In genomic region chr11:111069076-111069475, GRCh38 we compare ENCODE assay signal across 15 cellular contexts.
DNase-seq lines count a peak whose midpoint lies in the region; ATAC-seq and TF ChIP-seq lines count a peak whose summit lies in the region.
"Had no signal": no experiment of that assay in that cellular context is flagged by ENCODE, and none has a peak within 500 bp of the region (broad histone marks: within the 10 kb centered on the region; RNA-seq: fewer than 3 reads in every experiment).

No MANE protein-coding gene starts in this region.

- TF ChIP-seq CTCF in 22Rv1 (IDR thresholded peaks at IDR 0.05) = peak; percentile 17
- peak; percentile 43 for TF ChIP-seq CTCF in fibroblast of the aortic adventitia (IDR thresholded peaks at IDR 0.05; ENCODE audit: insufficient read depth, low read length)

- peaks cover 4% of the 10 kb centered on the region for H3K27me3 Mint-ChIP-seq in activated T-cell treated with anti-CD3 and anti-CD28 coated beads, Interleukin-2, amount 50 U/mL, for 4 hours (ENCODE audit: low read depth)
- H3K27me3 Mint-ChIP-seq in activated T-helper 2 cell treated with anti-CD3 and anti-CD28 coated beads, Interferon-gamma antibody, Interleukin-2, Interleukin-4, amounts not matched to agents 10 μg/mL and 5 μg/mL and 100 μg/mL, durations not matched to agents 14 hours and 24 hours and 36 hours (ENCODE audit: low read depth) = no peaks in the 10 kb centered on the region
- H3K27me3 Mint-ChIP-seq: CD4-positive, CD25-positive, alpha-beta regulatory T cell; stimulated activated naive B cell treated with anti-CD40 and anti-IgM and Interleukin-4, amounts not matched to agents 10 μg/mL and 1 μg/mL and 100 μg/mL, for 72 hours had no signal

- in situ Hi-C loops in GM23248 (cut with MboI) (no loop called here), SK-MEL-5 (cut with HindIII; ENCODE audit: low pct_unique_long_range_greater_than_20kb, low sequenced_read_pairs) (no loop called here)

- no peak overlapping the region for H3K4me2 ChIP-seq in GM23248 (ENCODE audit: unreplicated experiment)

- peaks cover 2% of the 10 kb centered on the region; the same call in 1 of the 2 replicates for H3F3A ChIP-seq in GM23248 (ENCODE audit: insufficient read depth)

- no peaks in the 10 kb centered on the region for H3K27me3 ChIP-seq in GM23248 (replicated peaks; ENCODE audit: insufficient read depth)

- no peaks in the 10 kb centered on the region for H3K79me2 ChIP-seq in GM23248 (ENCODE audit: insufficient read depth)

- DNase-seq in GM23248 = peak; percentile 36
- peak; percentile 41 for DNase-seq in SK-MEL-5 (ENCODE audit: low read depth, low spot score)
- peak; percentile 32 for DNase-seq in fibroblast of the aortic adventitia (ENCODE audit: low read depth)
- DNase-seq in kidney glomerular epithelial cell (lab: John Stamatoyannopoulos, UW) = no peak
- no peak for DNase-seq in activated T-cell treated with anti-CD3 and anti-CD28 coated beads, Interleukin-2, amount 50 U/mL, for 4 hours
- DNase-seq in activated T-helper 2 cell treated with anti-CD3 and anti-CD28 coated beads, Interferon-gamma antibody, Interleukin-2, Interleukin-4, amounts not matched to agents 10 μg/mL and 5 μg/mL and 100 μg/mL, durations not matched to agents 14 hours and 24 hours and 36 hours (ENCODE audit: low spot score) = no peak
- no peak for DNase-seq in stimulated activated CD4-positive, alpha-beta T cell treated with anti-CD3 and anti-CD28 coated beads, Interleukin-4, amount 100 ng/mL, for 1 hour
- DNase-seq: activated CD4-positive, alpha-beta T cell treated with anti-CD3 and anti-CD28 coated beads for 1 hour; CD4-positive, CD25-positive, alpha-beta regulatory T cell; cerebellar nuclear complex; NCI-H1417 treated with DMSO at 0.1 percent for 48 hours; NCI-H82; stimulated activated naive B cell treated with anti-CD40 and anti-IgM and Interleukin-4, amounts not matched to agents 10 μg/mL and 1 μg/mL and 100 μg/mL, for 72 hours had no signal

- no peaks in the 10 kb centered on the region for H3K9me3 Mint-ChIP-seq in activated T-cell treated with anti-CD3 and anti-CD28 coated beads, Interleukin-2, amount 50 U/mL, for 4 hours
- peaks cover 14% of the 10 kb centered on the region for H3K9me3 Mint-ChIP-seq in activated T-helper 2 cell treated with anti-CD3 and anti-CD28 coated beads, Interferon-gamma antibody, Interleukin-2, Interleukin-4, amounts not matched to agents 10 μg/mL and 5 μg/mL and 100 μg/mL, durations not matched to agents 14 hours and 24 hours and 36 hours

- H3K36me3 Mint-ChIP-seq in activated T-cell treated with anti-CD3 and anti-CD28 coated beads, Interleukin-2, amount 50 U/mL, for 4 hours (ENCODE audit: insufficient read depth) = no peaks in the 10 kb centered on the region
- H3K36me3 Mint-ChIP-seq in activated T-helper 2 cell treated with anti-CD3 and anti-CD28 coated beads, Interferon-gamma antibody, Interleukin-2, Interleukin-4, amounts not matched to agents 10 μg/mL and 5 μg/mL and 100 μg/mL, durations not matched to agents 14 hours and 24 hours and 36 hours (ENCODE audit: low read depth) = no peaks in the 10 kb centered on the region
- H3K36me3 Mint-ChIP-seq: CD4-positive, CD25-positive, alpha-beta regulatory T cell had no signal

- peaks cover 7% of the 10 kb centered on the region for H3K9me3 ChIP-seq in GM23248 (ENCODE audit: low read depth)

- no peak overlapping the region for H3K4me3 Mint-ChIP-seq in activated T-cell treated with anti-CD3 and anti-CD28 coated beads, Interleukin-2, amount 50 U/mL, for 4 hours
- no peak overlapping the region for H3K4me3 Mint-ChIP-seq in activated T-helper 2 cell treated with anti-CD3 and anti-CD28 coated beads, Interferon-gamma antibody, Interleukin-2, Interleukin-4, amounts not matched to agents 10 μg/mL and 5 μg/mL and 100 μg/mL, durations not matched to agents 14 hours and 24 hours and 36 hours (ENCODE audit: low read depth)
- H3K4me3 Mint-ChIP-seq: CD4-positive, CD25-positive, alpha-beta regulatory T cell; stimulated activated naive B cell treated with anti-CD40 and anti-IgM and Interleukin-4, amounts not matched to agents 10 μg/mL and 1 μg/mL and 100 μg/mL, for 72 hours had no signal

- no peaks in the 10 kb centered on the region for H4K20me1 ChIP-seq in GM23248 (ENCODE audit: insufficient read depth)

- no peaks in the 10 kb centered on the region for H3K4me1 Mint-ChIP-seq in activated T-cell treated with anti-CD3 and anti-CD28 coated beads, Interleukin-2, amount 50 U/mL, for 4 hours (ENCODE audit: low read depth)
- no peaks in the 10 kb centered on the region for H3K4me1 Mint-ChIP-seq in activated T-helper 2 cell treated with anti-CD3 and anti-CD28 coated beads, Interferon-gamma antibody, Interleukin-2, Interleukin-4, amounts not matched to agents 10 μg/mL and 5 μg/mL and 100 μg/mL, durations not matched to agents 14 hours and 24 hours and 36 hours (ENCODE audit: low read depth)
- H3K4me1 Mint-ChIP-seq: CD4-positive, CD25-positive, alpha-beta regulatory T cell; stimulated activated naive B cell treated with anti-CD40 and anti-IgM and Interleukin-4, amounts not matched to agents 10 μg/mL and 1 μg/mL and 100 μg/mL, for 72 hours had no signal

- H3K27ac Mint-ChIP-seq in activated T-helper 2 cell treated with anti-CD3 and anti-CD28 coated beads, Interferon-gamma antibody, Interleukin-2, Interleukin-4, amounts not matched to agents 10 μg/mL and 5 μg/mL and 100 μg/mL, durations not matched to agents 14 hours and 24 hours and 36 hours = no peak overlapping the region
- H3K27ac Mint-ChIP-seq: CD4-positive, CD25-positive, alpha-beta regulatory T cell; stimulated activated naive B cell treated with anti-CD40 and anti-IgM and Interleukin-4, amounts not matched to agents 10 μg/mL and 1 μg/mL and 100 μg/mL, for 72 hours had no signal

- ATAC-seq in activated T-cell treated with anti-CD3 and anti-CD28 coated beads, Interleukin-2, amount 50 U/mL, for 4 hours = no peak
- ATAC-seq: stimulated activated naive B cell treated with anti-CD40 and anti-IgM and Interleukin-4, amounts not matched to agents 10 μg/mL and 1 μg/mL and 100 μg/mL, for 72 hours had no signal

- H3K4me3 ChIP-seq in GM23248 (no peak overlapping the region), fibroblast of the aortic adventitia (ENCODE audit: low read depth, low read length) (no peak overlapping the region)
- H3K4me3 ChIP-seq: SK-N-MC had no signal

- no peaks in the 10 kb centered on the region for H3K4me1 ChIP-seq in GM23248 (ENCODE audit: insufficient read depth)

- H2AFZ ChIP-seq in GM23248 = no peak overlapping the region

- no peaks in the 10 kb centered on the region for H3K36me3 ChIP-seq in GM23248 (ENCODE audit: low read depth)

- WGBS in GM23248 (ENCODE audit: low coverage in 1 of 2, low lambda C conversion rate in 2 of 2, missing lambda C conversion rate in 2 of 2), 2 experiments = 0 to 8% methylated on average over 1 of the region's 1 CpG

- no peaks in the 10 kb centered on the region for H3K9me2 ChIP-seq in GM23248 (ENCODE audit: insufficient read depth)

- intact Hi-C loops in activated T-helper 2 cell treated with anti-CD3 and anti-CD28 coated beads, Interferon-gamma antibody, Interleukin-2, Interleukin-4, amounts not matched to agents 10 μg/mL and 5 μg/mL and 100 μg/mL, durations not matched to agents 14 hours and 24 hours and 36 hours (cut with micrococcal nuclease) = no loop called here

- H3K27ac ChIP-seq in 22Rv1 = no peak overlapping the region
- no peak overlapping the region for H3K27ac ChIP-seq in GM23248
- H3K27ac ChIP-seq: SK-N-MC had no signal

- H3K9ac ChIP-seq in GM23248 = no peak overlapping the region

Comparison
In these comparisons a context has a peak if more than half of its experiments do, and no peak if none do; other contexts are left out.
1. DNase-seq: peak in GM23248 (single experiment), SK-MEL-5 (single experiment) and fibroblast of the aortic adventitia (single experiment); none in kidney glomerular epithelial cell (single experiment), activated T-cell treated with anti-CD3 and anti-CD28 coated beads, Interleukin-2, amount 50 U/mL, for 4 hours (single experiment), activated T-helper 2 cell treated with anti-CD3 and anti-CD28 coated beads, Interferon-gamma antibody, Interleukin-2, Interleukin-4, amounts not matched to agents 10 μg/mL and 5 μg/mL and 100 μg/mL, durations not matched to agents 14 hours and 24 hours and 36 hours (single experiment) and stimulated activated CD4-positive, alpha-beta T cell treated with anti-CD3 and anti-CD28 coated beads, Interleukin-4, amount 100 ng/mL, for 1 hour (single experiment).